Comparison of ENCODE assay signal across 9 cellular contexts in the genomic region with DNA sequence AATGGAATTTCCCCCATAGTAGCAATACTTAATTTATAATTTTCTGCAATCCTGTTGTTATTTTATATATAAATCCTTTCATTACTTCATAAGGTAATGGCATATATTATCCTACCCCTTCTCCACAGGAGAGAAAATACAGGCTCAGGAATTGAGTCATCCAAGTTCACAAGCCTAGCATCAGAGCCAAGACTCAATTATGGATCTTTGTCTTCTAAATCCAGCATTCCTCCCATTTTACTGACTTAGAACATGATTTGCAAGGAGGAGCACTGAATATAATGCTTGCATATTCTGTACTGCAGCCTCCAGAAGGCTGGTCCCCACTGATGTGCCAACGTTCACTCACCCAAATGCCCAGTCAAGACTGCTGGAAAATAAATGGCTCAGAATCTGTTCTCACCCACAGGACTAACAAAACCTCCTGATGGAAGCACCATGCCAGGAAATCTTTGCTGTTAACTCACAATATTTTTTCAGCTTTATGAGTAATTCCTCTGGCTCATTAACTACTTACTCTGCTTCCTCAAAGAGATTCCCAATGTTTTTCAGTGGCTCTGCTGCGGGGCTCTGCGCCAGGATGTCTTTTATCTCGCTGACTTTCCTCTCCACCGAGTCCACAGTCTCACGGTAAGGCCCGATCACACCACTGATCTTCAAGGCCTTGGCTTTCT. TPM values are rescaled to one million over a fixed set of nuclear protein-coding genes. Genes with fewer than 3 reads are reported as not detected.
DNase-seq lines count a peak whose midpoint lies in the region; ATAC-seq and TF ChIP-seq lines count a peak whose summit lies in the region.
"Had no signal": no experiment of that assay in that cellular context is flagged by ENCODE, and none has a peak within 500 bp of the region (broad histone marks: within the 10 kb centered on the region; RNA-seq: fewer than 3 reads in every experiment).

No MANE protein-coding gene starts in this region.

- H3K27ac ChIP-seq in esophagus muscularis mucosa (replicated peaks in 1 of 4) = peak overlapping the region; percentile 80 to 86 (median 83)
- peak overlapping the region; percentile 93 for H3K27ac ChIP-seq in muscle layer of duodenum (ENCODE audit: low read length)
- peak overlapping the region; percentile 52 for H3K27ac ChIP-seq in upper lobe of right lung
- H3K27ac ChIP-seq in CD8-positive, alpha-beta T cell (ENCODE audit: low read depth, low read length) = no peak overlapping the region

- H3K27me3 Mint-ChIP-seq in CD8-positive, alpha-beta T cell (ENCODE audit: low read depth) = no peaks in the 10 kb centered on the region
- peaks cover 3% of the 10 kb centered on the region for H3K27me3 Mint-ChIP-seq in nephron progenitor cell (ENCODE audit: low read depth, poor library complexity)

- H3K9me3 ChIP-seq in esophagus muscularis mucosa (no peaks in the 10 kb centered on the region), muscle layer of duodenum (ENCODE audit: control insufficient read depth in 1 of 2, low read length in 2 of 2) (no peaks in the 10 kb centered on the region), upper lobe of right lung (no peaks in the 10 kb centered on the region)
- no peaks in the 10 kb centered on the region for H3K9me3 ChIP-seq in CD8-positive, alpha-beta T cell (ENCODE audit: low read length)

- H3K4me3 ChIP-seq in esophagus muscularis mucosa (no peak overlapping the region), muscle layer of duodenum (ENCODE audit: low read depth in 1 of 2, low read length in 2 of 2) (peak overlapping the region in 1 of 2 donors; percentile 4), upper lobe of right lung (no peak overlapping the region)
- no peak overlapping the region for H3K4me3 ChIP-seq in CD8-positive, alpha-beta T cell (ENCODE audit: low read depth, low read length)

- no peak overlapping the region for H3K27ac Mint-ChIP-seq in CD8-positive, alpha-beta T cell
- no peak overlapping the region for H3K27ac Mint-ChIP-seq in nephron progenitor cell
- H3K27ac Mint-ChIP-seq: T-helper 2 cell treated with Interferon-gamma antibody and Interleukin-4, amounts not matched to agents 5 μg/mL and 100 μg/mL, for 36 hours had no signal

- peaks cover 18% of the 10 kb centered on the region for H3K36me3 Mint-ChIP-seq in CD8-positive, alpha-beta T cell
- H3K36me3 Mint-ChIP-seq in nephron progenitor cell (ENCODE audit: low read depth) = peaks cover 78% of the 10 kb centered on the region

- ATAC-seq in upper lobe of right lung = peak; percentile 15
- ATAC-seq in CD8-positive, alpha-beta T cell = no peak

- intact Hi-C loops in esophagus muscularis mucosa (cut with DNase I) = no loop called here
- intact Hi-C loops in upper lobe of right lung (cut with DNase I) = no loop called here
- intact Hi-C loops in CD8-positive, alpha-beta T cell (cut with DNase I, micrococcal nuclease) = no loop called here

- WGBS in esophagus muscularis mucosa = 45% methylated on average over 7 of the region's 7 CpGs

- H3K27me3 ChIP-seq in esophagus muscularis mucosa (no peaks in the 10 kb centered on the region), muscle layer of duodenum (ENCODE audit: low read depth, low read length) (no peaks in the 10 kb centered on the region), upper lobe of right lung (no peaks in the 10 kb centered on the region)
- no peaks in the 10 kb centered on the region for H3K27me3 ChIP-seq in CD8-positive, alpha-beta T cell (ENCODE audit: insufficient read depth, low read length)

- H3K4me1 Mint-ChIP-seq in CD8-positive, alpha-beta T cell (ENCODE audit: low read depth) = no peaks in the 10 kb centered on the region
- peaks cover 31% of the 10 kb centered on the region for H3K4me1 Mint-ChIP-seq in nephron progenitor cell

- H3K4me1 ChIP-seq in esophagus muscularis mucosa (peaks cover 52 to 76% (median 74%) of the 10 kb centered on the region in 4 donors), muscle layer of duodenum (ENCODE audit: control insufficient read depth in 1 of 2, insufficient read depth in 2 of 2, low read length in 2 of 2) (peaks cover 26 to 44% of the 10 kb centered on the region in 2 donors), upper lobe of right lung (peaks cover 6% of the 10 kb centered on the region)
- H3K4me1 ChIP-seq in CD8-positive, alpha-beta T cell (ENCODE audit: insufficient read depth, low read length) = no peaks in the 10 kb centered on the region

- POLR2A ChIA-PET in CD8-positive, alpha-beta T cell (lab: Charles Lee) = no interaction called here

- no peaks in the 10 kb centered on the region for H3K9me3 Mint-ChIP-seq in CD8-positive, alpha-beta T cell
- no peaks in the 10 kb centered on the region for H3K9me3 Mint-ChIP-seq in nephron progenitor cell
- H3K9me3 Mint-ChIP-seq: T-helper 2 cell treated with Interferon-gamma antibody and Interleukin-4, amounts not matched to agents 5 μg/mL and 100 μg/mL, for 36 hours had no signal

- no peak for TF ChIP-seq CTCF in esophagus muscularis mucosa (IDR thresholded peaks at IDR 0.05)
- no peak for TF ChIP-seq CTCF in upper lobe of right lung (IDR thresholded peaks at IDR 0.05)
- no peak for TF ChIP-seq CTCF in CD8-positive, alpha-beta T cell (IDR thresholded peaks at IDR 0.05)
- no peak for TF ChIP-seq CTCF in nephron progenitor cell (IDR thresholded peaks at IDR 0.05)

- TF ChIP-seq POLR2A in esophagus muscularis mucosa (IDR thresholded peaks at IDR 0.05; ENCODE audit: low read depth) = no peak

- no peak for TF ChIP-seq EP300 in esophagus muscularis mucosa (IDR thresholded peaks at IDR 0.05)

- CTCF ChIA-PET in CD8-positive, alpha-beta T cell (lab: Charles Lee) = no interaction called here

- H3K36me3 ChIP-seq in esophagus muscularis mucosa (peaks cover 7 to 66% (median 44%) of the 10 kb centered on the region in 4 donors), muscle layer of duodenum (ENCODE audit: control insufficient read depth in 1 of 2, insufficient read depth in 2 of 2, low read length in 2 of 2) (peaks cover 20 to 50% of the 10 kb centered on the region in 2 donors), upper lobe of right lung (peaks cover 16% of the 10 kb centered on the region)
- H3K36me3 ChIP-seq in CD8-positive, alpha-beta T cell (ENCODE audit: insufficient read depth, low read length) = no peaks in the 10 kb centered on the region

- DNase-seq in RPMI7951 (ENCODE audit: low read depth) (peak; percentile 93), esophagus muscularis mucosa (ENCODE audit: extremely low spot score) (no peak), upper lobe of right lung (no peak), nephron progenitor cell (no peak), mesenteric fat pad (ENCODE audit: low spot score) (no peak)
- DNase-seq in CD8-positive, alpha-beta T cell = no peak
- DNase-seq: NCI-H1048 had no signal

- H3K4me3 Mint-ChIP-seq in CD8-positive, alpha-beta T cell = no peak overlapping the region
- H3K4me3 Mint-ChIP-seq in nephron progenitor cell = no peak overlapping the region
- H3K4me3 Mint-ChIP-seq: T-helper 2 cell treated with Interferon-gamma antibody and Interleukin-4, amounts not matched to agents 5 μg/mL and 100 μg/mL, for 36 hours had no signal

RNA-seq across cellular contexts. Expression of a gene that starts 48.6 kb away (rescaled TPM):
- total RNA-seq in RPMI7951 (2014; rRNA removed; shearing (Covaris generic)) = 66.7 and 75.2 TPM in 2 replicates
- total RNA-seq in esophagus muscularis mucosa (100 to 1,000 TPM in 3 of 4 donors, 10 to 100 TPM in 1; 99.9 to 135 (median 119) TPM), upper lobe of right lung (65.6 TPM), mesenteric fat pad (107 TPM)
- 10 to 100 TPM; 83.5 to 85.9 TPM for total RNA-seq in CD8-positive, alpha-beta T cell
